In genomic region chr2:145186303-145186702, GRCh38 we compare ENCODE assay signal across 12 cellular contexts.
DNase-seq lines count a peak whose midpoint lies in the region; ATAC-seq and TF ChIP-seq lines count a peak whose summit lies in the region.
"Had no signal": no experiment of that assay in that cellular context is flagged by ENCODE, and none has a peak within 500 bp of the region (broad histone marks: within the 10 kb centered on the region; RNA-seq: fewer than 3 reads in every experiment).

No MANE protein-coding gene starts in this region.

- H3K27ac ChIP-seq in foreskin keratinocyte (no peak overlapping the region), vagina (peak overlapping the region; percentile 34)

- TF ChIP-seq CTCF in foreskin keratinocyte (conservative IDR thresholded peaks at IDR 0.05), result peak; percentile 15
- TF ChIP-seq CTCF in vagina (IDR thresholded peaks at IDR 0.05), result peak in 1 of 3 experiments; percentile 31

- ATAC-seq in Right ventricle myocardium inferior (peak; percentile 67), foreskin keratinocyte (no peak), GM21737 (IDR thresholded peaks at IDR 0.05; ENCODE audit: unreplicated experiment) (no peak)

- no peak for TF ChIP-seq POLR2A in vagina (IDR thresholded peaks at IDR 0.05)

- H3K4me1 ChIP-seq in foreskin keratinocyte (no peaks in the 10 kb centered on the region), vagina (no peaks in the 10 kb centered on the region)
- H3K4me1 ChIP-seq: esophagus squamous epithelium had no signal

- intact Hi-C loops in Right ventricle myocardium inferior (cut with DNase I) (no loop called here), cardiac septum (cut with DNase I) (loop anchor here (10.0 kb wide), 1 partner anchor 672 kb away; no protein-coding TSS in a partner anchor), vagina (cut with DNase I) (no loop called here)

- no peaks in the 10 kb centered on the region for H3K9me3 ChIP-seq in vagina
- H3K9me3 ChIP-seq: esophagus squamous epithelium had no signal

- no peak overlapping the region for H3K4me3 ChIP-seq in vagina
- H3K4me3 ChIP-seq: esophagus squamous epithelium had no signal

- no peak for DNase-seq in Right ventricle myocardium inferior (ENCODE audit: missing footprints)
- DNase-seq in cardiac septum (ENCODE audit: low spot score), result no peak
- peak; percentile 66 for DNase-seq in NOMO-1 treated with DMSO at 0.1 percent for 48 hours (lab: John Stamatoyannopoulos, UW; ENCODE audit: unreplicated experiment)
- DNase-seq in foreskin keratinocyte, result no peak
- no peak for DNase-seq in vagina (ENCODE audit: extremely low spot score in 2 of 2)
- DNase-seq in HK-2 (ENCODE audit: unreplicated experiment), result no peak
- DNase-seq in SK-N-DZ (ENCODE audit: low spot score), result no peak
- DNase-seq: ACHN; activated CD8-positive, alpha-beta memory T cell treated with anti-CD3 and anti-CD28 coated beads for 24 hours; esophagus squamous epithelium; NCI-H1436 treated with DMSO at 0.1 percent for 48 hours had no signal

- H3K36me3 ChIP-seq in vagina, result no peaks in the 10 kb centered on the region
- H3K36me3 ChIP-seq: esophagus squamous epithelium had no signal

- H3K27me3 ChIP-seq in foreskin keratinocyte (no peaks in the 10 kb centered on the region), vagina (no peaks in the 10 kb centered on the region)
- H3K27me3 ChIP-seq: esophagus squamous epithelium had no signal
